ENCODE assay signal across 9 cellular contexts in the genomic region with DNA sequence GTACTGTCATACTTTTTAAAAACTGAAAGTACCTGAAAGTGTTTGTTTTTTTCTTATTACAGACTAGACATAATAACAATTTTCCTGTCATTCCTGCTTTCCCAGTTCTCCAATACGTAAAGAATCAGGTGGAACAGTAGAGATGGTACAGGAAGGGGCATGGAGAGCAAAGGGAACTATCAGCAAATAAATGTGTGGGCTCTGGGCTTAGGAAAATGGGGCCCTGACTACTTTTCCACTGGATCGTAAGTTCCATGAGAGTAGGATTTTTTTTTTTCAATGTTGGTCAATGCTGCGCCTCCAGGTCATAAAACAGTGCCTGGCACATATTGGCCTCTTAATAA. TPM values are rescaled to one million over a fixed set of nuclear protein-coding genes. Genes with fewer than 3 reads are reported as not detected.
DNase-seq lines count a peak whose midpoint lies in the region; ATAC-seq and TF ChIP-seq lines count a peak whose summit lies in the region.
"Had no signal": no experiment of that assay in that cellular context is flagged by ENCODE, and none has a peak within 500 bp of the region (broad histone marks: within the 10 kb centered on the region; RNA-seq: fewer than 3 reads in every experiment).

No MANE protein-coding gene starts in this region.

- H3K4me1 ChIP-seq in HEK293 (ENCODE audit: control insufficient read depth, insufficient read depth, low read length) (peaks cover 10% of the 10 kb centered on the region), body of pancreas (peaks cover 17% of the 10 kb centered on the region), mucosa of stomach (ENCODE audit: control insufficient read depth, insufficient read depth, low read length) (peaks cover 6% of the 10 kb centered on the region)

- H3K36me3 ChIP-seq in HEK293 (ENCODE audit: control insufficient read depth in 2 of 2, insufficient read depth in 1 of 2, low read length in 2 of 2): no peaks in the 10 kb centered on the region
- H3K36me3 ChIP-seq in body of pancreas (replicated peaks in 1 of 2; ENCODE audit: insufficient read depth in 1 of 2, low read depth in 2 of 2): no peaks in the 10 kb centered on the region
- no peaks in the 10 kb centered on the region for H3K36me3 ChIP-seq in mucosa of stomach (ENCODE audit: control insufficient read depth, insufficient read depth, low read length)

- WGBS in body of pancreas, 2 donors: 48 to 51% methylated on average over 3 of the region's 3 CpGs

- no peak for TF ChIP-seq CTCF in HEK293 (tag by site-specific recombination; IDR thresholded peaks at IDR 0.05)
- no peak for TF ChIP-seq CTCF in body of pancreas (IDR thresholded peaks at IDR 0.05)

- H3K27me3 ChIP-seq in body of pancreas: no peaks in the 10 kb centered on the region
- no peaks in the 10 kb centered on the region for H3K27me3 ChIP-seq in mucosa of stomach (ENCODE audit: control insufficient read depth, insufficient read depth, low read length)

- H3K9me3 ChIP-seq in HEK293 (ENCODE audit: control insufficient read depth, insufficient read depth, low read depth, low read length): no peaks in the 10 kb centered on the region
- no peaks in the 10 kb centered on the region for H3K9me3 ChIP-seq in body of pancreas
- H3K9me3 ChIP-seq in mucosa of stomach (ENCODE audit: control insufficient read depth, low read length): no peaks in the 10 kb centered on the region

- CTCF ChIA-PET in HEK293 (lab: Yijun Ruan, JAX): interaction anchor here (1.1 to 2.4 kb wide), 3 partner anchors 12 to 165 kb away, joined by 4 to 6 read pairs (median 6); a partner anchor contains a TSS

- DNase-seq in A172 (ENCODE audit: low spot score) (peak; percentile 6), body of pancreas (no peak), NAMALWA (ENCODE audit: low spot score) (no peak), KG1 (lab: John Stamatoyannopoulos, UW) (no peak), HuH-7 (ENCODE audit: low spot score) (no peak)
- no peak for DNase-seq in stimulated activated CD4-positive, alpha-beta T cell treated with anti-CD3 and anti-CD28 coated beads, Interleukin-4, amount 100 ng/mL, for 1 hour
- DNase-seq: effector CD8-positive, alpha-beta T cell had no signal

- TF ChIP-seq POLR2A in body of pancreas (IDR thresholded peaks at IDR 0.05): no peak

- H3K27ac ChIP-seq in HEK293 (ENCODE audit: extremely low read depth, low read depth, low read length) (no peak overlapping the region), body of pancreas (peak overlapping the region in 3 of 4 donors; percentile 68 to 74 (median 73))

- no peak for ATAC-seq in body of pancreas

- H3K4me3 ChIP-seq in HEK293 (ENCODE audit: low read depth, low read length) (peak overlapping the region; percentile 24; the same call in 1 of the 2 replicates), body of pancreas (peak overlapping the region in 1 of 2 donors; percentile 1), mucosa of stomach (ENCODE audit: low read length) (peak overlapping the region; percentile 10)

- POLR2A ChIA-PET in HEK293 (lab: Yijun Ruan, JAX): no interaction called here

- peak overlapping the region; percentile 54 for H3K9ac ChIP-seq in mucosa of stomach (ENCODE audit: low read length)

- intact Hi-C loops in body of pancreas (cut with DNase I): no loop called here

TF ChIP-seq in HEK293, 187 proteins besides CTCF, POLR2A, EP300 and RAD21:
- TF ChIP-seq ZNF623 (tag by site-specific recombination; IDR thresholded peaks at IDR 0.05): no peak
- peak; percentile 69; the same call in 1 of the 2 replicates for TF ChIP-seq PRDM1 (tag by site-specific recombination; IDR thresholded peaks at IDR 0.05)
TF ChIP-seq in HEK293: peak in this region for 1.

RNA-seq across cellular contexts. Expression of a gene that starts 15.2 kb away (rescaled TPM):
- total RNA-seq in A172 (2014; rRNA removed; shearing (Covaris generic)): 16.0 and 17.2 TPM in 2 replicates
- 10 to 100 TPM; 13.7 to 22.1 TPM for total RNA-seq in body of pancreas

RNA-seq across cellular contexts. Expression of a gene that starts 22.8 kb away (rescaled TPM):
- 11.2 and 15.6 TPM in 2 replicates for total RNA-seq in A172 (2014; rRNA removed; shearing (Covaris generic))
- 100 to 1,000 TPM in 1 of 2 donors, 10 to 100 TPM in 1; 41.5 to 136 TPM for total RNA-seq in body of pancreas
